1 cellular context compared by ENCODE assay signal in the genomic region with DNA sequence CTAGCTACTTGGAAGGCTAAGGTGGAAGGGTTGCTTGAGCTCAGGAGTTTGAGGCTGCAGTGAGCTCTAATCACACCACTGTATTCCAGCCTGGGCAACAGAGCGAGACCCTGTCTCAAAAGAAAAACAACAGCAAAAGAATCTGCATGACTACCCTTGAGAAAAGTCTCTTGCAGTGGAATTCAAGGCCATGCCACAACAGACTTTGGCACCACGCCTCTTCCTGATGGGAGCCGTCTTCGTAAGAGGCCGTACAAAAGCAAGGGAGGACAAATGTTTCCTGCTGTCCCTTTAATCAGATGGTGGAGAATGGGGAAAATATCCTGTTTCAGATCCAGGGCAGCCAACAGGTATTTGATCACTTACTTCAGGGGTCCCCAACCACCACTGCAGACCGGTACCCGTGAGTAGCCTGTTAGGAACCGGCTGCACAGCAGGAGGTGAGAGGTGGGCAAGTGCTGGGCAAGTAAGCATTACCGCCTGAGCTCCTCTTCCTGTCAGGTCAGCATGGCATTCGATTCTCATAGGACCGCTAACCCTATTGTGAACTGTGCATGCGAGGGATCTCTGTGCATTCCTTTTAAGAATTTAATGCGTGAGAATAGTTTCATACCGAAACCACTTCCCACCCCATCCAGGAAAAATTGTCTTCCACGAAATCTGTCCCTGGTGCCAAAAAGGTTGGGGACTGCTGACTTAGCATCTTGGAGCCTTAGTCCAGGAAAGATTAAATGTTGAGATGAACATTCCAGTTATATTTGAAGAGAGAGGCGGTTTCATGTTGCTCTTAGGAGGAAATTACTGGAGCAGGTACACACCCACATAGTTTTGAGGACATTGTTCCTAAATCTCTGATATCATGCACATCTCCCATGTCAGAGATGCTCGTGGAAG.
TF ChIP-seq lines count a peak whose summit lies in the region.

No MANE protein-coding gene starts in this region.

TF ChIP-seq in HepG2, 621 proteins besides CTCF, POLR2A, EP300 and RAD21 (continued from another document):
- TF ChIP-seq ZBTB33 (CRISPR knock-in tag; IDR thresholded peaks at IDR 0.05) (0 out of 2 replicates have a peak, but pooled peaks have one; percentile 14), TMF1 (CRISPR knock-in tag; IDR thresholded peaks at IDR 0.05; ENCODE audit: low read depth) (no peak), ZNF878 (CRISPR knock-in tag; IDR thresholded peaks at IDR 0.05) (no peak), MAFK (conservative IDR thresholded peaks at IDR 0.05 in 1 of 2, IDR thresholded peaks at IDR 0.05 in 1 of 2; ENCODE audit: low read length in 2 of 2) (peak; percentile 51 to 73), ZNF761 (CRISPR knock-in tag; conservative IDR thresholded peaks at IDR 0.05) (no peak), ZMAT3 (CRISPR knock-in tag; conservative IDR thresholded peaks at IDR 0.05) (no peak), ZNF83 (CRISPR knock-in tag; IDR thresholded peaks at IDR 0.05; ENCODE audit: borderline replicate concordance) (no peak), MAFF (IDR thresholded peaks at IDR 0.05; ENCODE audit: low read depth, low read length) (peak; percentile 29; the same call in 1 of the 2 replicates), KAT2B (IDR thresholded peaks at IDR 0.05; ENCODE audit: borderline replicate concordance, low read depth, low read length) (no peak), NBN (conservative IDR thresholded peaks at IDR 0.05) (no peak), NR2F6 (IDR thresholded peaks at IDR 0.05) (no peak), NR2F6 (CRISPR knock-in tag; IDR thresholded peaks at IDR 0.05) (no peak), ZNF577 (CRISPR knock-in tag; IDR thresholded peaks at IDR 0.05; ENCODE audit: borderline replicate concordance, low read depth) (no peak), FOXA1 (IDR thresholded peaks at IDR 0.05) (no peak), FOXA1 (CRISPR knock-in tag; IDR thresholded peaks at IDR 0.05) (no peak), SUZ12 (IDR thresholded peaks at IDR 0.05; ENCODE audit: low read depth, low read length) (no peak)
